ENCODE assay signal across 1 cellular context in genomic region chr7:100011516-100011915, GRCh38.
TF ChIP-seq lines count a peak whose summit lies in the region.

No MANE protein-coding gene starts in this region.

TF ChIP-seq in IMR-90, 13 proteins besides CTCF, POLR2A, EP300 and RAD21:
- TF ChIP-seq CHD1 (IDR thresholded peaks at IDR 0.05; ENCODE audit: low read depth, low read length) (no peak), RFX5 (IDR thresholded peaks at IDR 0.05; ENCODE audit: low read depth, low read length) (no peak), RCOR1 (IDR thresholded peaks at IDR 0.05; ENCODE audit: insufficient replicate concordance, low read length) (no peak), FOS (IDR thresholded peaks at IDR 0.05; ENCODE audit: low read depth, low read length) (no peak), BHLHE40 (IDR thresholded peaks at IDR 0.05; ENCODE audit: low read depth, low read length) (no peak), NFE2L2 (IDR thresholded peaks at IDR 0.05; ENCODE audit: low read depth, low read length) (no peak), USF2 (IDR thresholded peaks at IDR 0.05; ENCODE audit: low read depth, low read length) (no peak), ELK1 (IDR thresholded peaks at IDR 0.05; ENCODE audit: borderline replicate concordance, low read depth, low read length) (no peak), MAFK (IDR thresholded peaks at IDR 0.05; ENCODE audit: low read depth, low read length) (no peak), SMC3 (IDR thresholded peaks at IDR 0.05; ENCODE audit: low read depth, low read length) (no peak), MXI1 (IDR thresholded peaks at IDR 0.05; ENCODE audit: borderline replicate concordance, low read depth, low read length) (no peak), CEBPB (IDR thresholded peaks at IDR 0.05; ENCODE audit: low read depth, low read length) (no peak), MAZ (IDR thresholded peaks at IDR 0.05; ENCODE audit: borderline replicate concordance, low read depth, low read length) (no peak)
